Comparison of ENCODE assay signal across 8 cellular contexts in genomic region chr1:206635983-206636354, GRCh38. TPM values are rescaled to one million over a fixed set of nuclear protein-coding genes. Genes with fewer than 3 reads are reported as not detected.
DNase-seq lines count a peak whose midpoint lies in the region; ATAC-seq and TF ChIP-seq lines count a peak whose summit lies in the region.

No MANE protein-coding gene starts in this region.

- no peaks in the 10 kb centered on the region for H3K9me3 ChIP-seq in mesodermal cell (ENCODE audit: control insufficient read depth, low read length)

- ATAC-seq in GM19035 (IDR thresholded peaks at IDR 0.05; ENCODE audit: unreplicated experiment): peak; percentile 10
- no peak for ATAC-seq in HG02759 (IDR thresholded peaks at IDR 0.05; ENCODE audit: unreplicated experiment)

- peaks cover 38% of the 10 kb centered on the region for H3K4me1 Mint-ChIP-seq in MCF 10A (ENCODE audit: insufficient read depth, unreplicated experiment)

- DNase-seq in M059J (ENCODE audit: low read depth) (peak; percentile 35), MCF 10A (ENCODE audit: unreplicated experiment) (peak; percentile 53), NCI-H446 (lab: John Stamatoyannopoulos, UW) (no peak), Ammon's horn (ENCODE audit: low spot score) (no peak), posterior cingulate gyrus (no peak)

- 0 to 1% methylated on average over 4 to 11 of the region's 13 CpGs for WGBS in mesodermal cell (ENCODE audit: insufficient coverage in 2 of 2), 2 experiments

- POLR2A ChIA-PET in MCF 10A (lab: Yijun Ruan, JAX): interaction anchor here (0.7 to 13.3 kb wide), 42 partner anchors 9 to 1207 kb away, joined by 3 to 215 read pairs (median 5); partner anchors contain the start of genes C1orf116, EIF2D, IKBKE and MAPKAPK2

- H3K4me1 ChIP-seq in mesodermal cell (ENCODE audit: control insufficient read depth, insufficient read depth, low read length, poor library complexity, severe bottlenecking): peaks cover 7% of the 10 kb centered on the region

- H3K27me3 Mint-ChIP-seq in MCF 10A (ENCODE audit: insufficient read depth, unreplicated experiment): no peaks in the 10 kb centered on the region

- peak overlapping the region; percentile 85 for H3K4me3 ChIP-seq in mesodermal cell (ENCODE audit: extremely low read depth, insufficient read depth, low read length, poor library complexity, severe bottlenecking)

- H3K9me3 Mint-ChIP-seq in MCF 10A (ENCODE audit: unreplicated experiment): no peaks in the 10 kb centered on the region

- H3K36me3 Mint-ChIP-seq in MCF 10A (ENCODE audit: insufficient read depth, unreplicated experiment): peaks cover 35% of the 10 kb centered on the region

- peak overlapping the region; percentile 82 for H3K27ac Mint-ChIP-seq in MCF 10A (ENCODE audit: low read depth, unreplicated experiment)

- intact Hi-C loops in MCF 10A (cut with micrococcal nuclease) (loop anchor here (2.0 to 10.0 kb wide), 2 partner anchors 89 to 439 kb away; no protein-coding TSS in a partner anchor), posterior cingulate gyrus (cut with DNase I) (loop anchor here (2.0 kb wide), 2 partner anchors 277 to 347 kb away; no protein-coding TSS in a partner anchor)

- CTCF ChIA-PET in MCF 10A (lab: Yijun Ruan, JAX): interaction anchor here (0.6 to 36.8 kb wide), 16 partner anchors 25 to 346 kb away, joined by 3 to 1191 read pairs (median 10); partner anchors contain the start of gene EIF2D

- BruUV-seq in MCF 10A (replicated peaks; lab: Mats Ljungman, UMichigan): no TSS peak

- peak overlapping the region; percentile 62 for H3K27ac ChIP-seq in mesodermal cell (ENCODE audit: low read depth, low read length, severe bottlenecking)

- TF ChIP-seq CTCF in MCF 10A (IDR thresholded peaks at IDR 0.05; ENCODE audit: unreplicated experiment): no peak

- peak overlapping the region; percentile 89 for H3K4me3 Mint-ChIP-seq in MCF 10A (ENCODE audit: unreplicated experiment)

- peaks cover 26% of the 10 kb centered on the region for H3K36me3 ChIP-seq in mesodermal cell (ENCODE audit: control insufficient read depth, insufficient read depth, low read length)

RNA-seq across cellular contexts. Expression of gene DYRK3, which starts 0.6 kb away (rescaled TPM):
- 21.9 and 22.3 TPM in 2 replicates for total RNA-seq in M059J (2014; rRNA removed; shearing (Covaris generic))
- total RNA-seq in MCF 10A (2022): 45.4 and 58.5 TPM in 2 replicates
- polyA plus RNA-seq in mesodermal cell (2013, experiment 1 of 2): 12.6 TPM
- 10.4 TPM for polyA plus RNA-seq in mesodermal cell (2013, experiment 2 of 2)

RNA-seq across cellular contexts. Expression of gene EIF2D, which starts 23.7 kb away (rescaled TPM):
- total RNA-seq in M059J (2014; rRNA removed; shearing (Covaris generic)): 34.7 and 39.0 TPM in 2 replicates
- 110 and 116 TPM in 2 replicates for total RNA-seq in MCF 10A (2022)
- 49.4 TPM for polyA plus RNA-seq in mesodermal cell (2013, experiment 1 of 2)
- 52.2 TPM for polyA plus RNA-seq in mesodermal cell (2013, experiment 2 of 2)

RNA-seq across cellular contexts. Expression of gene MAPKAPK2, which starts 48.7 kb away (rescaled TPM):
- total RNA-seq in M059J (2014; rRNA removed; shearing (Covaris generic)): 28.8 and 55.8 TPM in 2 replicates
- total RNA-seq in MCF 10A (2022): 142 and 178 TPM in 2 replicates
- polyA plus RNA-seq in mesodermal cell (2013, experiment 1 of 2): 91.5 TPM
- polyA plus RNA-seq in mesodermal cell (2013, experiment 2 of 2): 79.3 TPM

Comparison
In these comparisons a context has a peak if more than half of its experiments do, and no peak if none do; other contexts are left out.
1. DNase-seq: peak in M059J (single experiment) and MCF 10A (single experiment); none in NCI-H446 (0 of 2), Ammon's horn (single experiment) and posterior cingulate gyrus (0 of 10).